ENCODE assay signal across 10 cellular contexts in genomic region chr17:50394711-50395110, GRCh38. TPM values are rescaled to one million over a fixed set of nuclear protein-coding genes. Genes with fewer than 3 reads are reported as not detected.
DNase-seq lines count a peak whose midpoint lies in the region; ATAC-seq and TF ChIP-seq lines count a peak whose summit lies in the region.
"Had no signal": no experiment of that assay in that cellular context is flagged by ENCODE, and none has a peak within 500 bp of the region (broad histone marks: within the 10 kb centered on the region; RNA-seq: fewer than 3 reads in every experiment).

No MANE protein-coding gene starts in this region.

- ATAC-seq in psoas muscle (no peak), HG02588 (IDR thresholded peaks at IDR 0.05; ENCODE audit: unreplicated experiment) (no peak)

- H3K9me2 ChIP-seq in hepatocyte (replicated peaks; ENCODE audit: insufficient read depth) = no peaks in the 10 kb centered on the region

- H3K4me3 Mint-ChIP-seq in activated T-helper 1 cell treated with anti-CD3 and anti-CD28 coated beads, Interleukin-12 subunit alpha, Interleukin-12 subunit beta, Interleukin-2, Interleukin-4 antibody, amounts not matched to agents 30 ng/mL and 10 ng/mL and 1 ng/mL, durations not matched to agents 14 hours and 24 hours and 36 hours = peak overlapping the region; percentile 99

- H3K27me3 ChIP-seq in hepatocyte (no peaks in the 10 kb centered on the region), psoas muscle (ENCODE audit: insufficient read depth in 3 of 3, low read length in 2 of 3) (no peaks in the 10 kb centered on the region)
- H3K27me3 ChIP-seq: uterus had no signal

- H3K36me3 ChIP-seq in hepatocyte (replicated peaks; ENCODE audit: insufficient read depth, low read depth) (no peaks in the 10 kb centered on the region), psoas muscle (ENCODE audit: insufficient read depth in 1 of 2, low read depth in 1 of 2) (peaks cover 25 to 53% of the 10 kb centered on the region in 2 donors)
- H3K36me3 ChIP-seq: uterus had no signal

- no peaks in the 10 kb centered on the region for H3K9me3 ChIP-seq in hepatocyte (ENCODE audit: low read depth)
- H3K9me3 ChIP-seq in psoas muscle = no peaks in the 10 kb centered on the region
- H3K9me3 ChIP-seq: uterus had no signal

- H3K4me2 ChIP-seq in hepatocyte = peak overlapping the region; percentile 87

- peaks cover 44% of the 10 kb centered on the region for H3K36me3 Mint-ChIP-seq in activated T-helper 1 cell treated with anti-CD3 and anti-CD28 coated beads, Interleukin-12 subunit alpha, Interleukin-12 subunit beta, Interleukin-2, Interleukin-4 antibody, amounts not matched to agents 30 ng/mL and 10 ng/mL and 1 ng/mL, durations not matched to agents 14 hours and 24 hours and 36 hours (ENCODE audit: low read depth)

- H4K20me1 ChIP-seq in hepatocyte (ENCODE audit: insufficient read depth, poor library complexity, severe bottlenecking) = peaks cover 20% of the 10 kb centered on the region

- no peak overlapping the region for H3K27ac ChIP-seq in hepatocyte
- H3K27ac ChIP-seq in psoas muscle = no peak overlapping the region
- H3K27ac ChIP-seq: uterus had no signal

- H3K9me3 Mint-ChIP-seq in activated T-helper 1 cell treated with anti-CD3 and anti-CD28 coated beads, Interleukin-12 subunit alpha, Interleukin-12 subunit beta, Interleukin-2, Interleukin-4 antibody, amounts not matched to agents 30 ng/mL and 10 ng/mL and 1 ng/mL, durations not matched to agents 14 hours and 24 hours and 36 hours = peaks cover 4% of the 10 kb centered on the region

- H3K79me2 ChIP-seq in hepatocyte = peaks cover 44% of the 10 kb centered on the region

- peaks cover 36% of the 10 kb centered on the region for H3K4me1 Mint-ChIP-seq in activated T-helper 1 cell treated with anti-CD3 and anti-CD28 coated beads, Interleukin-12 subunit alpha, Interleukin-12 subunit beta, Interleukin-2, Interleukin-4 antibody, amounts not matched to agents 30 ng/mL and 10 ng/mL and 1 ng/mL, durations not matched to agents 14 hours and 24 hours and 36 hours (ENCODE audit: low read depth)

- H3K4me3 ChIP-seq in AG10803 (ENCODE audit: low read length) (peak overlapping the region; percentile 98), hepatocyte (no peak overlapping the region), psoas muscle (no peak overlapping the region)
- H3K4me3 ChIP-seq: uterus had no signal

- no peaks in the 10 kb centered on the region for H3K27me3 Mint-ChIP-seq in activated T-helper 1 cell treated with anti-CD3 and anti-CD28 coated beads, Interleukin-12 subunit alpha, Interleukin-12 subunit beta, Interleukin-2, Interleukin-4 antibody, amounts not matched to agents 30 ng/mL and 10 ng/mL and 1 ng/mL, durations not matched to agents 14 hours and 24 hours and 36 hours (ENCODE audit: insufficient read depth)

- 57% methylated on average over 3 of the region's 3 CpGs for WGBS in hepatocyte (ENCODE audit: low lambda C conversion rate, missing lambda C conversion rate)
- 15 to 24% (median 23%) methylated on average over 3 of the region's 3 CpGs for WGBS in psoas muscle, 3 donors

- TF ChIP-seq CTCF in AG10803 (conservative IDR thresholded peaks at IDR 0.05; ENCODE audit: low read length) = no peak
- TF ChIP-seq CTCF in hepatocyte (IDR thresholded peaks at IDR 0.05; ENCODE audit: poor library complexity) = no peak
- no peak for TF ChIP-seq CTCF in psoas muscle (IDR thresholded peaks at IDR 0.05)

- peaks cover 12% of the 10 kb centered on the region for H3K4me1 ChIP-seq in hepatocyte (ENCODE audit: insufficient read depth)
- peaks cover 17% of the 10 kb centered on the region for H3K4me1 ChIP-seq in psoas muscle

- DNase-seq in AG10803 (ENCODE audit: low read depth) (peak; percentile 14), ELR (ENCODE audit: low read depth) (peak; percentile 48), hepatocyte (ENCODE audit: low spot score) (no peak), AG20443 (ENCODE audit: low spot score) (no peak), psoas muscle (no peak)
- DNase-seq in activated T-helper 1 cell treated with anti-CD3 and anti-CD28 coated beads, Interleukin-12 subunit alpha, Interleukin-12 subunit beta, Interleukin-2, Interleukin-4 antibody, amounts not matched to agents 30 ng/mL and 10 ng/mL and 1 ng/mL, durations not matched to agents 14 hours and 24 hours and 36 hours (ENCODE audit: low spot score) = no peak
- no peak for DNase-seq in stimulated activated naive CD4-positive, alpha-beta T cell treated with Interleukin-2 at 50 U/mL for 16 hours (lab: John Stamatoyannopoulos, UW)
- DNase-seq: NCI-H526, uterus had no signal

- no peak overlapping the region for H2AFZ ChIP-seq in hepatocyte

- intact Hi-C loops in activated T-helper 1 cell treated with anti-CD3 and anti-CD28 coated beads, Interleukin-12 subunit alpha, Interleukin-12 subunit beta, Interleukin-2, Interleukin-4 antibody, amounts not matched to agents 30 ng/mL and 10 ng/mL and 1 ng/mL, durations not matched to agents 14 hours and 24 hours and 36 hours (cut with micrococcal nuclease) = loop anchor here (5.0 kb wide), 1 partner anchor 313 kb away; the partner anchor contains the start of gene ANKRD40
- intact Hi-C loops in psoas muscle (cut with DNase I) = no loop called here

- H3K27ac Mint-ChIP-seq in activated T-helper 1 cell treated with anti-CD3 and anti-CD28 coated beads, Interleukin-12 subunit alpha, Interleukin-12 subunit beta, Interleukin-2, Interleukin-4 antibody, amounts not matched to agents 30 ng/mL and 10 ng/mL and 1 ng/mL, durations not matched to agents 14 hours and 24 hours and 36 hours = no peak overlapping the region

RNA-seq across cellular contexts. Expression of gene LRRC59, which starts 2.6 kb away (rescaled TPM):
- total RNA-seq in activated T-helper 1 cell treated with anti-CD3 and anti-CD28 coated beads, Interleukin-12 subunit alpha, Interleukin-12 subunit beta, Interleukin-2, Interleukin-4 antibody, amounts not matched to agents 30 ng/mL and 10 ng/mL and 1 ng/mL, durations not matched to agents 14 hours and 24 hours and 36 hours = 113 and 116 TPM in 2 replicates
- total RNA-seq in hepatocyte = 97.9 and 121 TPM in 2 replicates
- polyA plus RNA-seq in hepatocyte = 82.3 and 105 TPM in 2 replicates
- 10 to 100 TPM; 15.9 to 53.9 (median 44.7) TPM for total RNA-seq in psoas muscle
- 100 to 1,000 TPM in 1 of 3 donors, 10 to 100 TPM in 2; 40.8 to 122 (median 90.2) TPM for polyA plus RNA-seq in psoas muscle

RNA-seq across cellular contexts. Expression of gene EME1, which starts 21.7 kb away (rescaled TPM):
- total RNA-seq in activated T-helper 1 cell treated with anti-CD3 and anti-CD28 coated beads, Interleukin-12 subunit alpha, Interleukin-12 subunit beta, Interleukin-2, Interleukin-4 antibody, amounts not matched to agents 30 ng/mL and 10 ng/mL and 1 ng/mL, durations not matched to agents 14 hours and 24 hours and 36 hours = 27.7 and 32.9 TPM in 2 replicates
- total RNA-seq in hepatocyte (1.9 and 2.1 TPM in 2 replicates), psoas muscle (under 1 TPM in 2 of 4 donors, not detected in 2; 0.15 to 0.32 TPM)
- polyA plus RNA-seq in hepatocyte (5.1 and 7.2 TPM in 2 replicates), psoas muscle (under 1 TPM; 0.06 to 0.39 (median 0.29) TPM)

RNA-seq across cellular contexts. Expression of gene MRPL27, which starts 21.7 kb away (rescaled TPM):
- total RNA-seq in activated T-helper 1 cell treated with anti-CD3 and anti-CD28 coated beads, Interleukin-12 subunit alpha, Interleukin-12 subunit beta, Interleukin-2, Interleukin-4 antibody, amounts not matched to agents 30 ng/mL and 10 ng/mL and 1 ng/mL, durations not matched to agents 14 hours and 24 hours and 36 hours = 73.4 and 78.7 TPM in 2 replicates
- total RNA-seq in hepatocyte (83.0 and 98.5 TPM in 2 replicates), psoas muscle (100 to 1,000 TPM in 2 of 4 donors, 10 to 100 TPM in 2; 70.7 to 133 (median 95.3) TPM)
- polyA plus RNA-seq in hepatocyte (139 TPM in 2 replicates), psoas muscle (100 to 1,000 TPM; 128 to 468 (median 281) TPM)

RNA-seq across cellular contexts. Expression of gene ACSF2, which starts 31.3 kb away (rescaled TPM):
- total RNA-seq in activated T-helper 1 cell treated with anti-CD3 and anti-CD28 coated beads, Interleukin-12 subunit alpha, Interleukin-12 subunit beta, Interleukin-2, Interleukin-4 antibody, amounts not matched to agents 30 ng/mL and 10 ng/mL and 1 ng/mL, durations not matched to agents 14 hours and 24 hours and 36 hours = 8.8 and 11.3 TPM in 2 replicates
- total RNA-seq in hepatocyte = 37.7 and 47.9 TPM in 2 replicates
- 39.1 and 43.1 TPM in 2 replicates for polyA plus RNA-seq in hepatocyte
- total RNA-seq in psoas muscle = 10 to 100 TPM; 14.4 to 72.3 (median 44.7) TPM
- 10 to 100 TPM; 17.0 to 69.7 (median 19.6) TPM for polyA plus RNA-seq in psoas muscle

RNA-seq across cellular contexts. Expression of gene XYLT2, which starts 48.8 kb away (rescaled TPM):
- total RNA-seq in activated T-helper 1 cell treated with anti-CD3 and anti-CD28 coated beads, Interleukin-12 subunit alpha, Interleukin-12 subunit beta, Interleukin-2, Interleukin-4 antibody, amounts not matched to agents 30 ng/mL and 10 ng/mL and 1 ng/mL, durations not matched to agents 14 hours and 24 hours and 36 hours = 63.0 and 63.9 TPM in 2 replicates
- 26.8 and 27.4 TPM in 2 replicates for total RNA-seq in hepatocyte
- polyA plus RNA-seq in hepatocyte = 18.3 and 19.9 TPM in 2 replicates
- total RNA-seq in psoas muscle = 1 to 10 TPM; 3.4 to 6.1 (median 4.3) TPM
- 1 to 10 TPM; 2.8 to 6.3 (median 3.2) TPM for polyA plus RNA-seq in psoas muscle

Comparison
In these comparisons a context has a peak if more than half of its experiments do, and no peak if none do; other contexts are left out.
1. DNase-seq: peak in AG10803 (single experiment) and ELR (single experiment); none in activated T-helper 1 cell treated with anti-CD3 and anti-CD28 coated beads, Interleukin-12 subunit alpha, Interleukin-12 subunit beta, Interleukin-2, Interleukin-4 antibody, amounts not matched to agents 30 ng/mL and 10 ng/mL and 1 ng/mL, durations not matched to agents 14 hours and 24 hours and 36 hours (single experiment), hepatocyte (single experiment), stimulated activated naive CD4-positive, alpha-beta T cell treated with Interleukin-2 at 50 U/mL for 16 hours (single experiment), AG20443 (single experiment) and psoas muscle (0 of 2).